In genomic region chr2:148273158-148273691, GRCh38 we compare ENCODE assay signal across 24 cellular contexts.
DNase-seq lines count a peak whose midpoint lies in the region; ATAC-seq, FAIRE-seq and TF ChIP-seq lines count a peak whose summit lies in the region.
"Had no signal": no experiment of that assay in that cellular context is flagged by ENCODE, and none has a peak within 500 bp of the region (broad histone marks: within the 10 kb centered on the region; RNA-seq: fewer than 3 reads in every experiment).

No MANE protein-coding gene starts in this region.

- intact Hi-C loops in HepG2 (cut with micrococcal nuclease; ENCODE audit: unreplicated experiment) = no loop called here
- intact Hi-C loops in stomach (cut with DNase I; ENCODE audit: low total_unique reads) = no loop called here

- in situ Hi-C loops in HepG2 (cut with HindIII; ENCODE audit: extremely low pct_ligation_motif_present, low pct_unique_long_range_greater_than_20kb) = no loop called here

- H4K20me1 ChIP-seq in HepG2 (ENCODE audit: insufficient read depth, low read length) = no peaks in the 10 kb centered on the region

- TF ChIP-seq POLR2A in HepG2 (IDR thresholded peaks at IDR 0.05; ENCODE audit: insufficient read depth in 1 of 2, low read depth in 2 of 2, low read length in 2 of 2) (no peak), stomach (IDR thresholded peaks at IDR 0.05) (no peak)

- CTCF ChIA-PET in HepG2 (lab: Yijun Ruan, JAX; ENCODE audit: low intra/inter-chr PET ratio, low total read pairs) = no interaction called here

- WGBS in HepG2 (ENCODE audit: low lambda C conversion rate) = 41% methylated on average over 4 of the region's 4 CpGs
- WGBS in stomach, 5 donors = 50 to 64% (median 52%) methylated on average over 4 of the region's 4 CpGs

- FAIRE-seq in endometrium (lab: Jason Lieb, UNC) (peak; percentile 15), HepG2 (lab: Jason Lieb, UNC) (peak; percentile 44)

- H3K9me3 ChIP-seq in HepG2 (ENCODE audit: low read length) (no peaks in the 10 kb centered on the region), stomach (no peaks in the 10 kb centered on the region)
- H3K9me3 ChIP-seq: spleen, tibial artery had no signal

- no TSS peak for BruUV-seq in HepG2 (replicated peaks; lab: Mats Ljungman, UMichigan)

- no peaks in the 10 kb centered on the region for H3K9me3 Mint-ChIP-seq in HFFc6
- H3K9me3 Mint-ChIP-seq: activated B cell treated with CpG ODN at 0.5 μM for 24 hours; activated T-helper 17 cell treated with anti-CD3 and anti-CD28 coated beads, Interleukin-2, amount 50 U/mL, for 72 hours; CD8-positive, alpha-beta T cell; stimulated activated memory B cell treated with anti-CD40 and anti-IgM and Interleukin-4, amounts not matched to agents 10 μg/mL and 1 μg/mL and 100 μg/mL, for 72 hours had no signal

- peaks cover 12% of the 10 kb centered on the region for H3K36me3 Mint-ChIP-seq in HFFc6 (ENCODE audit: low read depth)

- no peak overlapping the region for H3K4me2 ChIP-seq in HepG2 (ENCODE audit: low read depth, low read length)

- POLR2A ChIA-PET in HepG2 (lab: Yijun Ruan, JAX) = no interaction called here

- H3K36me3 ChIP-seq in HepG2 (replicated peaks in 1 of 2; ENCODE audit: control insufficient read depth in 1 of 2, insufficient read depth in 2 of 2, low read length in 2 of 2) (no peaks in the 10 kb centered on the region), stomach (peaks cover 0 to 4% (median 0%) of the 10 kb centered on the region in 4 donors)

- H2AFZ ChIP-seq in HepG2 (ENCODE audit: low read length) = no peak overlapping the region

- ATAC-seq in HepG2 = peak; percentile 84
- ATAC-seq: activated CD8-positive, alpha-beta T cell treated with anti-CD3 and anti-CD28 coated beads, Interleukin-2, amount 10 ng/mL, durations not matched to agents 7 days and 5 days; activated T-helper 17 cell treated with anti-CD3 and anti-CD28 coated beads, Interleukin-2, amount 50 U/mL, for 72 hours; CD8-positive, alpha-beta T cell; Right ventricle myocardium inferior; stimulated activated memory B cell treated with anti-CD40 and anti-IgM and Interleukin-4, amounts not matched to agents 10 μg/mL and 1 μg/mL and 100 μg/mL, for 72 hours had no signal

- no peak for TF ChIP-seq RAD21 in HepG2 (CRISPR knock-in tag; IDR thresholded peaks at IDR 0.05)

- H3K27ac ChIP-seq in HepG2 (ENCODE audit: extremely low read length, insufficient read depth, low read length) (no peak overlapping the region), stomach (no peak overlapping the region)
- H3K27ac ChIP-seq: HL-60, spleen, tibial artery had no signal

- H3K27me3 Mint-ChIP-seq in HFFc6 (ENCODE audit: insufficient read depth) = peaks cover 1% of the 10 kb centered on the region
- H3K27me3 Mint-ChIP-seq: activated B cell treated with CpG ODN at 0.5 μM for 24 hours; activated T-helper 17 cell treated with anti-CD3 and anti-CD28 coated beads, Interleukin-2, amount 50 U/mL, for 72 hours; stimulated activated memory B cell treated with anti-CD40 and anti-IgM and Interleukin-4, amounts not matched to agents 10 μg/mL and 1 μg/mL and 100 μg/mL, for 72 hours had no signal

- peaks cover 19% of the 10 kb centered on the region for H3K4me1 ChIP-seq in HepG2 (ENCODE audit: insufficient read depth, low read length)
- H3K4me1 ChIP-seq in stomach = peaks cover 0 to 7% (median 0%) of the 10 kb centered on the region in 4 donors
- H3K4me1 ChIP-seq: spleen had no signal

- no peaks in the 10 kb centered on the region for H3K79me2 ChIP-seq in HepG2 (ENCODE audit: insufficient read depth, low read length)

- no peak for TF ChIP-seq CTCF in HFFc6 (IDR thresholded peaks at IDR 0.05)
- TF ChIP-seq CTCF in HepG2 (CRISPR knock-in tag; IDR thresholded peaks at IDR 0.05) = no peak
- no peak for TF ChIP-seq CTCF in stomach (IDR thresholded peaks at IDR 0.05)

- H3K4me1 Mint-ChIP-seq in HFFc6 (ENCODE audit: low read depth) = peaks cover 29% of the 10 kb centered on the region
- H3K4me1 Mint-ChIP-seq: activated B cell treated with CpG ODN at 0.5 μM for 24 hours; activated T-helper 17 cell treated with anti-CD3 and anti-CD28 coated beads, Interleukin-2, amount 50 U/mL, for 72 hours; stimulated activated memory B cell treated with anti-CD40 and anti-IgM and Interleukin-4, amounts not matched to agents 10 μg/mL and 1 μg/mL and 100 μg/mL, for 72 hours had no signal

- H3K4me3 Mint-ChIP-seq in HFFc6 = peak overlapping the region; percentile 67
- H3K4me3 Mint-ChIP-seq: activated B cell treated with CpG ODN at 0.5 μM for 24 hours; activated CD8-positive, alpha-beta T cell treated with anti-CD3 and anti-CD28 coated beads, Interleukin-2, amount 10 ng/mL, durations not matched to agents 7 days and 5 days; activated T-helper 17 cell treated with anti-CD3 and anti-CD28 coated beads, Interleukin-2, amount 50 U/mL, for 72 hours; CD8-positive, alpha-beta T cell; stimulated activated memory B cell treated with anti-CD40 and anti-IgM and Interleukin-4, amounts not matched to agents 10 μg/mL and 1 μg/mL and 100 μg/mL, for 72 hours had no signal

- H3K4me3 ChIP-seq in HepG2 (replicated peaks in 1 of 3; ENCODE audit: insufficient read depth in 1 of 3, low read depth in 2 of 3, low read length in 3 of 3) = no peak overlapping the region
- H3K4me3 ChIP-seq in stomach = no peak overlapping the region
- H3K4me3 ChIP-seq: spleen, tibial artery had no signal

- TF ChIP-seq EP300 in HepG2 (IDR thresholded peaks at IDR 0.05; ENCODE audit: low read depth in 2 of 2, low read length in 2 of 2) = no peak
- no peak for TF ChIP-seq EP300 in HepG2 (CRISPR knock-in tag; IDR thresholded peaks at IDR 0.05; ENCODE audit: borderline replicate concordance)
- TF ChIP-seq EP300 in stomach (IDR thresholded peaks at IDR 0.05) = no peak

- DNase-seq in A172 (ENCODE audit: low spot score) = peak; percentile 10
- DNase-seq in HFFc6 = peak; percentile 44
- DNase-seq in HepG2 (ENCODE audit: low spot score) = no peak
- DNase-seq in NCI-H748 treated with DMSO at 0.1 percent for 48 hours (lab: John Stamatoyannopoulos, UW) = no peak
- DNase-seq in GOT3 (lab: John Stamatoyannopoulos, UW) = no peak
- DNase-seq in T-helper 9 cell = no peak
- DNase-seq in stomach = no peak
- DNase-seq: 8988T; activated B cell treated with CpG ODN at 0.5 μM for 24 hours; activated CD8-positive, alpha-beta T cell treated with anti-CD3 and anti-CD28 coated beads, Interleukin-2, amount 10 ng/mL, durations not matched to agents 7 days and 5 days; amygdala; CD8-positive, alpha-beta T cell; DND-41; KG1; NCI-H1105 treated with DMSO at 0.1 percent for 48 hours; NCI-H345; spleen; T-helper 1 cell; tibial artery had no signal

- H3K27ac Mint-ChIP-seq in HFFc6 = peak overlapping the region; percentile 79
- H3K27ac Mint-ChIP-seq: activated B cell treated with CpG ODN at 0.5 μM for 24 hours; activated CD8-positive, alpha-beta T cell treated with anti-CD3 and anti-CD28 coated beads, Interleukin-2, amount 10 ng/mL, durations not matched to agents 7 days and 5 days; activated T-helper 17 cell treated with anti-CD3 and anti-CD28 coated beads, Interleukin-2, amount 50 U/mL, for 72 hours; CD8-positive, alpha-beta T cell; stimulated activated memory B cell treated with anti-CD40 and anti-IgM and Interleukin-4, amounts not matched to agents 10 μg/mL and 1 μg/mL and 100 μg/mL, for 72 hours had no signal

- H3K9ac ChIP-seq in HepG2 (ENCODE audit: insufficient read depth, low read depth, low read length) = no peak overlapping the region

- H3K27me3 ChIP-seq in HepG2 (ENCODE audit: control insufficient read depth in 1 of 2, insufficient read depth in 2 of 2, low read length in 2 of 2) (no peaks in the 10 kb centered on the region), stomach (no peaks in the 10 kb centered on the region)
- H3K27me3 ChIP-seq: spleen, tibial artery had no signal

TF ChIP-seq in HepG2, 621 proteins besides CTCF, POLR2A, EP300 and RAD21 (continues in another document):
- no peak for TF ChIP-seq MTA3 (CRISPR knock-in tag; IDR thresholded peaks at IDR 0.05)
- TF ChIP-seq REST (IDR thresholded peaks at IDR 0.05; ENCODE audit: borderline replicate concordance in 1 of 2, low read depth in 1 of 2, low read length in 2 of 2) = 0 out of 4 replicates have a peak, but pooled peaks of 1 of the 2 experiments have one; percentile 8
- 0 out of 2 replicates have a peak, but pooled peaks have one; percentile 32 for TF ChIP-seq MAFF (IDR thresholded peaks at IDR 0.05; ENCODE audit: low read depth, low read length)
- peak; percentile 77; the same call in 1 of the 2 replicates for TF ChIP-seq HOMEZ (CRISPR knock-in tag; IDR thresholded peaks at IDR 0.05; ENCODE audit: low read depth)

Comparison
In these comparisons a context has a peak if more than half of its experiments do, and no peak if none do; other contexts are left out.
1. DNase-seq: peak in A172 (single experiment) and HFFc6 (single experiment); none in HepG2 (single experiment), NCI-H748 treated with DMSO at 0.1 percent for 48 hours (single experiment), GOT3 (single experiment), T-helper 9 cell (single experiment) and stomach (single experiment).